In the genomic region with DNA sequence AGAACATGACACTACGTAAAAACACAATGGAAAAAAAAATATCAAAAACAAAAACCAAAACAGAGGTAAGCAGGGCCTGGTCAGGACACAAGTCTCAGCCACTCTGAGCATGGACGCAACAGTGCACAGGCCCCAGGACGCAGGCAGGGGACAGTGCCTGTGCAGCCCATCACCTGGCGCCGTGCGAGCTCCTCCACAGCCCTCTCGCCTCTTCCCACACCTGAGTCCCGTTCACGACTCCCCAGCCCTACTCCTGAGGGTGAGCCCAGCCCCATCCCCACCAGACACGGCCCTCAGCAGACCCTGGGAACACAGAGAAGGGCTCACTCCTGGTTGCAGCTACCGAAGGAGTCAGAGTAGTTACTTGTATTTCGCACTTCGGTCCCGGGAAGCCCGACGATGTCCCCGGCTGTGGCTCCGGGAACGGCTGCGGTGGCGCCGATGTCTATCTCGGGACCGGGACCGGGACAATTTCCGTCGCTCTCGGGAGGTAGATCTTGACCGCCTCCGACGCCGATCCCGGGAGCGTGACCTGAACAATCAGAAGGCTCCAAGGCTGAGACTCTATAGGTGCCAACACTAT, we compare ENCODE assay signal across 1 cellular context.
TF ChIP-seq lines count a peak whose summit lies in the region.

No MANE protein-coding gene starts in this region.

TF ChIP-seq in GM12878, 131 proteins besides CTCF, POLR2A, EP300 and RAD21:
- TF ChIP-seq NFXL1 (IDR thresholded peaks at IDR 0.05; ENCODE audit: borderline replicate concordance) (no peak), FOXK2 (IDR thresholded peaks at IDR 0.05) (no peak), KAT2A (conservative IDR thresholded peaks at IDR 0.05; ENCODE audit: control insufficient read depth, low read depth, low read length) (no peak), NR2C2 (IDR thresholded peaks at IDR 0.05; ENCODE audit: borderline replicate concordance, control insufficient read depth, insufficient read length, low read depth) (no peak), MYC (IDR thresholded peaks at IDR 0.05; ENCODE audit: insufficient read depth, insufficient read length, insufficient replicate concordance, low read length, severe bottlenecking) (no peak), SPI1 (IDR thresholded peaks at IDR 0.05; ENCODE audit: borderline replicate concordance, insufficient read depth, low read depth, low read length) (no peak), SUZ12 (IDR thresholded peaks at IDR 0.05; ENCODE audit: unreplicated experiment) (no peak), ZNF207 (IDR thresholded peaks at IDR 0.05; ENCODE audit: borderline replicate concordance) (no peak), POLR2AphosphoS5 (IDR thresholded peaks at IDR 0.05; ENCODE audit: low read length) (no peak), TCF3 (IDR thresholded peaks at IDR 0.05; ENCODE audit: borderline replicate concordance, insufficient read depth, low read depth, low read length) (no peak), RB1 (IDR thresholded peaks at IDR 0.05; ENCODE audit: borderline replicate concordance) (no peak), JUND (IDR thresholded peaks at IDR 0.05; ENCODE audit: low read depth, low read length) (no peak), ATF7 (IDR thresholded peaks at IDR 0.05; ENCODE audit: low read depth) (no peak)
- TF ChIP-seq, protein P1, sequence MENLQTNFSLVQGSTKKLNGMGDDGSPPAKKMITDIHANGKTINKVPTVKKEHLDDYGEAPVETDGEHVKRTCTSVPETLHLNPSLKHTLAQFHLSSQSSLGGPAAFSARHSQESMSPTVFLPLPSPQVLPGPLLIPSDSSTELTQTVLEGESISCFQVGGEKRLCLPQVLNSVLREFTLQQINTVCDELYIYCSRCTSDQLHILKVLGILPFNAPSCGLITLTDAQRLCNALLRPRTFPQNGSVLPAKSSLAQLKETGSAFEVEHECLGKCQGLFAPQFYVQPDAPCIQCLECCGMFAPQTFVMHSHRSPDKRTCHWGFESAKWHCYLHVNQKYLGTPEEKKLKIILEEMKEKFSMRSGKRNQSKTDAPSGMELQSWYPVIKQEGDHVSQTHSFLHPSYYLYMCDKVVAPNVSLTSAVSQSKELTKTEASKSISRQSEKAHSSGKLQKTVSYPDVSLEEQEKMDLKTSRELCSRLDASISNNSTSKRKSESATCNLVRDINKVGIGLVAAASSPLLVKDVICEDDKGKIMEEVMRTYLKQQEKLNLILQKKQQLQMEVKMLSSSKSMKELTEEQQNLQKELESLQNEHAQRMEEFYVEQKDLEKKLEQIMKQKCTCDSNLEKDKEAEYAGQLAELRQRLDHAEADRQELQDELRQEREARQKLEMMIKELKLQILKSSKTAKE (IDR thresholded peaks at IDR 0.05; ENCODE audit: low read depth, poor library complexity, severe bottlenecking): no peak
- TF ChIP-seq, protein P2, sequence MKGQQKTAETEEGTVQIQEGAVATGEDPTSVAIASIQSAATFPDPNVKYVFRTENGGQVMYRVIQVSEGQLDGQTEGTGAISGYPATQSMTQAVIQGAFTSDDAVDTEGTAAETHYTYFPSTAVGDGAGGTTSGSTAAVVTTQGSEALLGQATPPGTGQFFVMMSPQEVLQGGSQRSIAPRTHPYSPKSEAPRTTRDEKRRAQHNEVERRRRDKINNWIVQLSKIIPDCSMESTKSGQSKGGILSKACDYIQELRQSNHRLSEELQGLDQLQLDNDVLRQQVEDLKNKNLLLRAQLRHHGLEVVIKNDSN (IDR thresholded peaks at IDR 0.05; ENCODE audit: borderline replicate concordance, extremely low read length, insufficient read depth, low read depth, low read length): no peak
